ENCODE assay signal across 9 cellular contexts in genomic region chr16:73080931-73081330, GRCh38.
"Had no signal": no experiment of that assay in that cellular context is flagged by ENCODE, and none has a peak within 500 bp of the region (broad histone marks: within the 10 kb centered on the region; RNA-seq: fewer than 3 reads in every experiment).

No MANE protein-coding gene starts in this region.

- H3K4me1 Mint-ChIP-seq: H9 had no signal

- FAIRE-seq: H1, H54, K562 had no signal

- ATAC-seq: K562 had no signal

- H3K9ac ChIP-seq: GM23248 had no signal

- H3K4me3 ChIP-seq: GM23248, K562 had no signal

- H3K4me3 Mint-ChIP-seq: H9, HFFc6 had no signal

- H3K27ac Mint-ChIP-seq: H9 had no signal

- H2AFZ ChIP-seq: GM23248 had no signal

- DNase-seq: GM23248, H9, HCEC 1CT, HFFc6, KG1 had no signal

- H3K27ac ChIP-seq: GM23248, HL-60 had no signal
